In genomic region chr9:74770508-74771261, GRCh38 we compare ENCODE assay signal across 7 cellular contexts.
DNase-seq lines count a peak whose midpoint lies in the region; ATAC-seq, FAIRE-seq and TF ChIP-seq lines count a peak whose summit lies in the region.

No MANE protein-coding gene starts in this region.

- intact Hi-C loops in activated T-helper 2 cell treated with anti-CD3 and anti-CD28 coated beads, Interferon-gamma antibody, Interleukin-2, Interleukin-4, amounts not matched to agents 10 μg/mL and 5 μg/mL and 100 μg/mL, durations not matched to agents 14 hours and 24 hours and 36 hours (cut with micrococcal nuclease), result loop anchor here (5.0 kb wide), 2 partner anchors 377 to 417 kb away; no protein-coding TSS in a partner anchor

- H3K36me3 Mint-ChIP-seq in activated T-helper 2 cell treated with anti-CD3 and anti-CD28 coated beads, Interferon-gamma antibody, Interleukin-2, Interleukin-4, amounts not matched to agents 10 μg/mL and 5 μg/mL and 100 μg/mL, durations not matched to agents 14 hours and 24 hours and 36 hours (ENCODE audit: low read depth), result no peaks in the 10 kb centered on the region

- H3K27me3 Mint-ChIP-seq in activated T-helper 2 cell treated with anti-CD3 and anti-CD28 coated beads, Interferon-gamma antibody, Interleukin-2, Interleukin-4, amounts not matched to agents 10 μg/mL and 5 μg/mL and 100 μg/mL, durations not matched to agents 14 hours and 24 hours and 36 hours (ENCODE audit: low read depth), result peaks cover 10% of the 10 kb centered on the region
- H3K27me3 Mint-ChIP-seq in stimulated activated naive CD8-positive, alpha-beta T cell treated with anti-CD3 and anti-CD28 coated beads, Interleukin-15, amount 100 ng/mL, for 72 hours, result peaks cover 43% of the 10 kb centered on the region

- no peak overlapping the region for H3K4me3 Mint-ChIP-seq in activated T-helper 2 cell treated with anti-CD3 and anti-CD28 coated beads, Interferon-gamma antibody, Interleukin-2, Interleukin-4, amounts not matched to agents 10 μg/mL and 5 μg/mL and 100 μg/mL, durations not matched to agents 14 hours and 24 hours and 36 hours (ENCODE audit: low read depth)
- no peak overlapping the region for H3K4me3 Mint-ChIP-seq in stimulated activated naive CD8-positive, alpha-beta T cell treated with anti-CD3 and anti-CD28 coated beads, Interleukin-15, amount 100 ng/mL, for 72 hours

- H3K4me1 Mint-ChIP-seq in activated T-helper 2 cell treated with anti-CD3 and anti-CD28 coated beads, Interferon-gamma antibody, Interleukin-2, Interleukin-4, amounts not matched to agents 10 μg/mL and 5 μg/mL and 100 μg/mL, durations not matched to agents 14 hours and 24 hours and 36 hours (ENCODE audit: low read depth), result peaks cover 16% of the 10 kb centered on the region
- peaks cover 15% of the 10 kb centered on the region for H3K4me1 Mint-ChIP-seq in stimulated activated naive CD8-positive, alpha-beta T cell treated with anti-CD3 and anti-CD28 coated beads, Interleukin-15, amount 100 ng/mL, for 72 hours

- peak overlapping the region; percentile 48 for H3K27ac Mint-ChIP-seq in activated T-helper 2 cell treated with anti-CD3 and anti-CD28 coated beads, Interferon-gamma antibody, Interleukin-2, Interleukin-4, amounts not matched to agents 10 μg/mL and 5 μg/mL and 100 μg/mL, durations not matched to agents 14 hours and 24 hours and 36 hours
- H3K27ac Mint-ChIP-seq in stimulated activated naive CD8-positive, alpha-beta T cell treated with anti-CD3 and anti-CD28 coated beads, Interleukin-15, amount 100 ng/mL, for 72 hours, result no peak overlapping the region

- peak; percentile 33 for FAIRE-seq in GM12892 (lab: Jason Lieb, UNC)

- peak; percentile 31 for DNase-seq in GM12892 (ENCODE audit: insufficient read length)
- DNase-seq in NCI-H69 (lab: John Stamatoyannopoulos, UW), result peak; percentile 61
- peak; percentile 36 for DNase-seq in activated T-helper 2 cell treated with anti-CD3 and anti-CD28 coated beads, Interferon-gamma antibody, Interleukin-2, Interleukin-4, amounts not matched to agents 10 μg/mL and 5 μg/mL and 100 μg/mL, durations not matched to agents 14 hours and 24 hours and 36 hours (ENCODE audit: low spot score)
- peak; percentile 85 for DNase-seq in islet precursor cell
- peak; percentile 13 to 37 for DNase-seq in stimulated activated naive CD8-positive, alpha-beta T cell treated with anti-CD3 and anti-CD28 coated beads, Interleukin-15, amount 100 ng/mL, for 72 hours
- no peak for DNase-seq in DMS114 treated with DMSO at 0.1 percent for 48 hours (lab: John Stamatoyannopoulos, UW; ENCODE audit: unreplicated experiment)

- ATAC-seq in HG02642 (IDR thresholded peaks at IDR 0.05; ENCODE audit: poor library complexity, unreplicated experiment), result peak; percentile 79
- ATAC-seq in stimulated activated naive CD8-positive, alpha-beta T cell treated with anti-CD3 and anti-CD28 coated beads, Interleukin-15, amount 100 ng/mL, for 72 hours, result peak; percentile 70

- no peak for TF ChIP-seq POLR2A in GM12892 (IDR thresholded peaks at IDR 0.05; ENCODE audit: low read depth, low read length)

- no peaks in the 10 kb centered on the region for H3K9me3 Mint-ChIP-seq in activated T-helper 2 cell treated with anti-CD3 and anti-CD28 coated beads, Interferon-gamma antibody, Interleukin-2, Interleukin-4, amounts not matched to agents 10 μg/mL and 5 μg/mL and 100 μg/mL, durations not matched to agents 14 hours and 24 hours and 36 hours
- no peaks in the 10 kb centered on the region for H3K9me3 Mint-ChIP-seq in stimulated activated naive CD8-positive, alpha-beta T cell treated with anti-CD3 and anti-CD28 coated beads, Interleukin-15, amount 100 ng/mL, for 72 hours
